ENCODE assay signal across 22 cellular contexts in genomic region chr16:74837056-74837455, GRCh38.
A peak's percentile ranks its signal among the peaks of the same experiment; 100 is the strongest.
DNase-seq lines count a peak whose midpoint lies in the region; ATAC-seq and TF ChIP-seq lines count a peak whose summit lies in the region.
"Had no signal": no experiment of that assay in that cellular context is flagged by ENCODE, and none has a peak within 500 bp of the region (broad histone marks: within the 10 kb centered on the region; RNA-seq: fewer than 3 reads in every experiment).

No MANE protein-coding gene starts in this region.

- H3K9me3 Mint-ChIP-seq in neural progenitor cell, result no peaks in the 10 kb centered on the region
- H3K9me3 Mint-ChIP-seq: activated naive CD8-positive, alpha-beta T cell treated with anti-CD3 and anti-CD28 coated beads, Interleukin-2, amount 50 U/mL, for 24 hours; type B pancreatic cell had no signal

- H3K4me2 ChIP-seq in neural progenitor cell, result peak overlapping the region; percentile 21
- H3K4me2 ChIP-seq: SK-N-SH had no signal

- H3K36me3 ChIP-seq in neural progenitor cell, result no peaks in the 10 kb centered on the region
- H3K36me3 ChIP-seq: brain microvascular endothelial cell, colonic mucosa had no signal

- H3K36me3 Mint-ChIP-seq in neural progenitor cell, result no peaks in the 10 kb centered on the region
- H3K36me3 Mint-ChIP-seq: type B pancreatic cell had no signal

- H3K27me3 Mint-ChIP-seq in neural progenitor cell (ENCODE audit: insufficient read depth, low read depth), result peaks cover 3% of the 10 kb centered on the region
- H3K27me3 Mint-ChIP-seq: activated CD4-positive, alpha-beta T cell treated with anti-CD3 and anti-CD28 coated beads for 36 hours; type B pancreatic cell had no signal

- H3K27me3 ChIP-seq in neural progenitor cell, result no peaks in the 10 kb centered on the region
- H3K27me3 ChIP-seq: brain microvascular endothelial cell, colonic mucosa had no signal

- H3F3A ChIP-seq in neural progenitor cell (ENCODE audit: low read depth), result no peaks in the 10 kb centered on the region

- H3K4me1 Mint-ChIP-seq in neural progenitor cell, result no peaks in the 10 kb centered on the region
- H3K4me1 Mint-ChIP-seq: activated CD4-positive, alpha-beta T cell treated with anti-CD3 and anti-CD28 coated beads for 36 hours; activated naive CD8-positive, alpha-beta T cell treated with anti-CD3 and anti-CD28 coated beads, Interleukin-2, amount 50 U/mL, for 24 hours; T-helper 17 cell had no signal

- no peak overlapping the region for H3K4me3 Mint-ChIP-seq in neural progenitor cell
- H3K4me3 Mint-ChIP-seq: activated CD4-positive, alpha-beta T cell treated with anti-CD3 and anti-CD28 coated beads for 36 hours; activated naive CD8-positive, alpha-beta T cell treated with anti-CD3 and anti-CD28 coated beads, Interleukin-2, amount 50 U/mL, for 24 hours; T-helper 17 cell; type B pancreatic cell had no signal

- TF ChIP-seq CTCF in LNCaP clone FGC (IDR thresholded peaks at IDR 0.05; ENCODE audit: control insufficient read depth, extremely low read depth, insufficient read depth), result no peak
- TF ChIP-seq CTCF in neural progenitor cell (IDR thresholded peaks at IDR 0.05), result no peak

- no peak overlapping the region for H3K9ac ChIP-seq in neural progenitor cell
- H3K9ac ChIP-seq: SK-N-SH had no signal

- no peaks in the 10 kb centered on the region for H3K9me3 ChIP-seq in neural progenitor cell (ENCODE audit: low read depth)
- H3K9me3 ChIP-seq: colonic mucosa, psoas muscle, SK-N-SH had no signal

- H3K79me2 ChIP-seq in neural progenitor cell (ENCODE audit: low read depth), result no peaks in the 10 kb centered on the region

- H3K4me3 ChIP-seq in LNCaP clone FGC (ENCODE audit: low read depth, low read length), result no peak overlapping the region
- no peak overlapping the region for H3K4me3 ChIP-seq in neural progenitor cell
- H3K4me3 ChIP-seq: colonic mucosa, psoas muscle, skin epidermis had no signal

- DNase-seq in LNCaP clone FGC (ENCODE audit: low read depth), result peak; percentile 22
- DNase-seq in NCI-H2171 treated with DMSO at 0.1 percent for 48 hours (lab: John Stamatoyannopoulos, UW), result peak; percentile 68
- DNase-seq in cerebellar cortex (ENCODE audit: low spot score), result peak; percentile 9
- DNase-seq in neural progenitor cell (ENCODE audit: low spot score), result no peak
- no peak for DNase-seq in HUDEP-2 (lab: John Stamatoyannopoulos, UW; ENCODE audit: unreplicated experiment in 76 of 76)
- no peak for DNase-seq in NOMO-1 treated with DMSO at 0.1 percent for 48 hours (lab: John Stamatoyannopoulos, UW; ENCODE audit: unreplicated experiment)
- DNase-seq: activated CD4-positive, alpha-beta T cell treated with anti-CD3 and anti-CD28 coated beads for 36 hours; activated CD8-positive, alpha-beta memory T cell treated with anti-CD3 and anti-CD28 coated beads for 24 hours; activated gamma-delta T cell treated with Interleukin-2 at 50 U/mL for 16 hours; activated naive CD8-positive, alpha-beta T cell treated with anti-CD3 and anti-CD28 coated beads, Interleukin-2, amount 50 U/mL, for 24 hours; activated T-cell treated with anti-CD3 and anti-CD28 coated beads, Interleukin-2, amount 50 U/mL, for 1 hour; brain microvascular endothelial cell; colonic mucosa; KBM-7; kidney; NCI-H1694 treated with DMSO at 0.1 percent for 48 hours; psoas muscle; SK-N-SH; T-helper 17 cell had no signal

- no peak overlapping the region for H3K27ac Mint-ChIP-seq in neural progenitor cell
- H3K27ac Mint-ChIP-seq: activated CD4-positive, alpha-beta T cell treated with anti-CD3 and anti-CD28 coated beads for 36 hours; activated naive CD8-positive, alpha-beta T cell treated with anti-CD3 and anti-CD28 coated beads, Interleukin-2, amount 50 U/mL, for 24 hours; T-helper 17 cell; type B pancreatic cell had no signal

- H3K27ac ChIP-seq in neural progenitor cell, result no peak overlapping the region
- H3K27ac ChIP-seq: brain microvascular endothelial cell, colonic mucosa, psoas muscle had no signal

- peak overlapping the region; percentile 29 for H2AFZ ChIP-seq in neural progenitor cell (replicated peaks)

- no peaks in the 10 kb centered on the region for H4K20me1 ChIP-seq in neural progenitor cell (ENCODE audit: low read depth)

- peaks cover 8% of the 10 kb centered on the region for H3K4me1 ChIP-seq in neural progenitor cell
- H3K4me1 ChIP-seq: colonic mucosa, psoas muscle had no signal

- no peak for ATAC-seq in GM18868 (IDR thresholded peaks at IDR 0.05; ENCODE audit: unreplicated experiment)
- ATAC-seq: activated CD4-positive, alpha-beta T cell treated with anti-CD3 and anti-CD28 coated beads for 36 hours; activated naive CD8-positive, alpha-beta T cell treated with anti-CD3 and anti-CD28 coated beads, Interleukin-2, amount 50 U/mL, for 24 hours; psoas muscle; T-helper 17 cell had no signal

Comparison
In these comparisons a context has a peak if more than half of its experiments do, and no peak if none do; other contexts are left out.
1. DNase-seq: peak in LNCaP clone FGC (single experiment), NCI-H2171 treated with DMSO at 0.1 percent for 48 hours (single experiment) and cerebellar cortex (single experiment); none in neural progenitor cell (single experiment), HUDEP-2 (0 of 76) and NOMO-1 treated with DMSO at 0.1 percent for 48 hours (single experiment).